Comparison of ENCODE assay signal across 25 cellular contexts in genomic region chr10:125389648-125390047, GRCh38.
A peak's percentile ranks its signal among the peaks of the same experiment; 100 is the strongest.
DNase-seq lines count a peak whose midpoint lies in the region; ATAC-seq, FAIRE-seq and TF ChIP-seq lines count a peak whose summit lies in the region.
"Had no signal": no experiment of that assay in that cellular context is flagged by ENCODE, and none has a peak within 500 bp of the region (broad histone marks: within the 10 kb centered on the region; RNA-seq: fewer than 3 reads in every experiment).

No MANE protein-coding gene starts in this region.

- no peaks in the 10 kb centered on the region for H3K36me3 ChIP-seq in SK-N-SH (replicated peaks in 1 of 2; ENCODE audit: control insufficient read depth in 1 of 2, insufficient read depth in 2 of 2, low read length in 1 of 2)
- H3K36me3 ChIP-seq in small intestine (ENCODE audit: control insufficient read depth in 2 of 2, insufficient read depth in 2 of 2, low read length in 2 of 2) = no peaks in the 10 kb centered on the region
- H3K36me3 ChIP-seq: BE2C, BLaER1 had no signal

- TF ChIP-seq RAD21 in SK-N-SH (IDR thresholded peaks at IDR 0.05; ENCODE audit: low read length) = no peak

- H3K9me3 ChIP-seq in SK-N-SH = no peaks in the 10 kb centered on the region
- H3K9me3 ChIP-seq in small intestine (ENCODE audit: control insufficient read depth, low read depth) = no peaks in the 10 kb centered on the region
- H3K9me3 ChIP-seq: BE2C had no signal

- H3K4me2 ChIP-seq in SK-N-SH = no peak overlapping the region
- H3K4me2 ChIP-seq: BLaER1 had no signal

- no peak for TF ChIP-seq EP300 in SK-N-SH (IDR thresholded peaks at IDR 0.05; ENCODE audit: borderline replicate concordance in 1 of 2, low read depth in 1 of 2, low read length in 1 of 2)

- no peak for ATAC-seq in SK-N-SH treated with all-trans-retinoic acid at 6 μM for 48 hours
- ATAC-seq: GM12878 had no signal

- no peak overlapping the region for H2AFZ ChIP-seq in SK-N-SH (ENCODE audit: low read depth)

- H3K9ac ChIP-seq in SK-N-SH = no peak overlapping the region
- H3K9ac ChIP-seq: BLaER1 had no signal

- POLR2A ChIA-PET in SK-N-SH (lab: Yijun Ruan, JAX) = no interaction called here

- H3K4me3 ChIP-seq in SK-N-SH (ENCODE audit: low read depth in 2 of 2, low read length in 1 of 2) (no peak overlapping the region), small intestine (ENCODE audit: low read depth in 1 of 2, low read length in 2 of 2) (no peak overlapping the region)
- H3K4me3 ChIP-seq: BLaER1, GM12878 had no signal

- no peaks in the 10 kb centered on the region for H3K9me2 ChIP-seq in SK-N-SH

- no peaks in the 10 kb centered on the region for H3F3A ChIP-seq in SK-N-SH (replicated peaks; ENCODE audit: insufficient read depth)

- no peaks in the 10 kb centered on the region for H3K27me3 ChIP-seq in SK-N-SH (ENCODE audit: insufficient read depth)
- H3K27me3 ChIP-seq in small intestine (ENCODE audit: control insufficient read depth in 2 of 2, insufficient read depth in 2 of 2, low read length in 2 of 2) = peaks cover 0 to 4% of the 10 kb centered on the region in 2 donors
- H3K27me3 ChIP-seq: BE2C, BLaER1 had no signal

- H3K4me1 ChIP-seq in SK-N-SH (ENCODE audit: control insufficient read depth in 1 of 2, insufficient read depth in 2 of 2, low read depth in 1 of 2, low read length in 1 of 2) (no peaks in the 10 kb centered on the region), small intestine (ENCODE audit: control insufficient read depth in 2 of 2, insufficient read depth in 1 of 2, low read depth in 1 of 2, low read length in 1 of 2) (no peaks in the 10 kb centered on the region)
- H3K4me1 ChIP-seq: BE2C, BLaER1 had no signal

- no peaks in the 10 kb centered on the region for H3K79me2 ChIP-seq in SK-N-SH (ENCODE audit: insufficient read depth)

- TF ChIP-seq CTCF in SK-N-SH (IDR thresholded peaks at IDR 0.05) = no peak

- DNase-seq in SK-N-SH (no peak), OCI-M1 (lab: John Stamatoyannopoulos, UW) (peak; percentile 33), small intestine (no peak), amniotic stem cell (lab: John Stamatoyannopoulos, UW) (no peak)
- DNase-seq in activated naive CD4-positive, alpha-beta T cell treated with anti-CD3 and anti-CD28 coated beads, Interleukin-2, amount 50 U/mL, for 16 hours = no peak
- DNase-seq: ACHN; BE2C; C1 segment of cervical spinal cord; CD4-positive, alpha-beta memory T cell; CD4-positive, CD25-positive, alpha-beta regulatory T cell; CD8-positive, alpha-beta memory T cell; COR-L47; DMS 273 treated with DMSO at 0.1 percent for 48 hours; DMS153; DMS53; DMS79; DND-41; EL; GDM1 had no signal

- CTCF ChIA-PET in SK-N-SH (lab: Yijun Ruan, JAX) = no interaction called here

- WGBS in SK-N-SH (ENCODE audit: low lambda C conversion rate) = 13% methylated on average over 1 of the region's 1 CpG
- 66 to 76% (median 73%) methylated on average over 1 of the region's 1 CpG for WGBS in small intestine, 3 donors

- no peaks in the 10 kb centered on the region for H4K20me1 ChIP-seq in SK-N-SH (ENCODE audit: insufficient read depth)
- H4K20me1 ChIP-seq: BLaER1 had no signal

- FAIRE-seq in small intestine (lab: Jason Lieb, UNC) = peak; percentile 49
- FAIRE-seq: GM12878, GM12892, GM19239 had no signal

- no peak overlapping the region for H3K27ac ChIP-seq in SK-N-SH (ENCODE audit: low read depth in 2 of 2, low read length in 1 of 2)
- no peak overlapping the region for H3K27ac ChIP-seq in small intestine (ENCODE audit: low read depth in 1 of 2, low read length in 1 of 2)
- H3K27ac ChIP-seq: 22Rv1, BLaER1 had no signal

TF ChIP-seq in SK-N-SH treated with all-trans-retinoic acid at 6 μM for 48 hours, 23 proteins besides CTCF, POLR2A, EP300 and RAD21:
- TF ChIP-seq PATZ1 (CRISPR knock-in tag; IDR thresholded peaks at IDR 0.05; ENCODE audit: borderline replicate concordance) (no peak), ZFP30 (CRISPR knock-in tag; IDR thresholded peaks at IDR 0.05) (0 out of 2 replicates have a peak, but pooled peaks have one; percentile 0)

TF ChIP-seq in SK-N-SH, 30 proteins besides CTCF, POLR2A, EP300 and RAD21:
- no peak for TF ChIP-seq RXRA (IDR thresholded peaks at IDR 0.05; ENCODE audit: borderline replicate concordance, low read depth)
